ENCODE assay signal across 8 cellular contexts in the genomic region with DNA sequence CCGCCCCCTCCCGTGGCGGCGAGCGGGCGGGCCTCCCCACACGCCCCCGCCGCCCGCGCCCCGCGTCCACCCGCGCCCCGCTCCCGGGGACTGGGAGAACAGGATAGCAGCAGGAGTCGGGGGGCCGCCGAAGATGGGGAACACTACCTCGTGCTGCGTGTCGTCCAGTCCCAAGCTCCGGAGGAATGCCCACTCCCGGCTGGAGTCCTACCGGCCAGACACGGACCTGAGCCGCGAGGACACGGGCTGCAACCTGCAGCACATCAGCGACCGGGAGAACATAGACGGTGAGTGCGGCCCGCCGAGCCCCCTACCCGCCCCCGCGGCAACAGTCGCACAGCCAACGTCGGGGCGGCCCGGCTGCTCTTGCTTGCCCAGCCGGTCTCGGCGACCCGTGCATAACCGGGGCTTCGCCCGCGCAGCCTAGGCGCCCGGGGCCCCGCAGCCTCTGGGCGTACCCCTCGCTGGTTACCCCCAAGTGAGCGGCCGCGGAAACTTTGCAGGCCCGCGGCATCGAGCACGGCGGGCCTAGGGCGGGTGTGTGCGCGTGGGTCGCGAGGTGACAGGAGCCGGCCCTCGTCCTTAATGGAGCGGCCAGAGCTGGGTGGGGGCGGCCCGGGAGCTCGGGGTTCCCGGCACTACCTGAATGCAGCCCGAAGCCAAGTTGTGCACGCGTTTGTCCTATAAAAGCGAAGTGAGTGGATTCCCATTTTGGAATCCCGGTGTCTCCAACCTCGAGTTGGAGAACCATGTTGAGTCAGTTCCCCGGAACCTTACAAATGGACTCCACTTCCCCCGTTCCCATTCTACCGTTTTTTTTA. TPM values are rescaled to one million over a fixed set of nuclear protein-coding genes. Genes with fewer than 3 reads are reported as not detected.
A peak's percentile ranks its signal among the peaks of the same experiment; 100 is the strongest.
DNase-seq lines count a peak whose midpoint lies in the region; ATAC-seq and TF ChIP-seq lines count a peak whose summit lies in the region.

No MANE protein-coding gene starts in this region.

- H3K27me3 ChIP-seq in H9 (ENCODE audit: insufficient read depth, low read length) (no peaks in the 10 kb centered on the region), gastroesophageal sphincter (no peaks in the 10 kb centered on the region), osteoblast (ENCODE audit: insufficient read depth, low read length) (no peaks in the 10 kb centered on the region)

- H4K8ac ChIP-seq in H9 (replicated peaks; ENCODE audit: insufficient read length, low read depth, low read length) = no peak overlapping the region

- peaks cover 6% of the 10 kb centered on the region; the same call in 1 of the 2 replicates for H3K79me2 ChIP-seq in H9 (ENCODE audit: insufficient read depth, low read length)
- H3K79me2 ChIP-seq in osteoblast (ENCODE audit: insufficient read depth, low read length) = peaks cover 86% of the 10 kb centered on the region

- peak overlapping the region; percentile 54 for H3K9ac ChIP-seq in H9 (ENCODE audit: extremely low read depth, insufficient read length, low read length)

- peaks cover 3 to 17% of the 10 kb centered on the region in 2 experiments; a peak in 3 of 5 replicates for H3K9me3 Mint-ChIP-seq in H9

- H3K36me3 Mint-ChIP-seq in H9 (ENCODE audit: insufficient read depth in 1 of 3, low read depth in 3 of 3) = peaks cover 15 to 21% (median 20%) of the 10 kb centered on the region in 3 experiments

- TF ChIP-seq CTCF in H9 (conservative IDR thresholded peaks at IDR 0.05) (no peak), gastroesophageal sphincter (IDR thresholded peaks at IDR 0.05) (peak in 1 of 4 experiments; percentile 22), osteoblast (IDR thresholded peaks at IDR 0.05; ENCODE audit: extremely low read depth, low read depth, low read length) (no peak)

- H2AFZ ChIP-seq in H9 (ENCODE audit: low read length) = no peak overlapping the region
- H2AFZ ChIP-seq in osteoblast (ENCODE audit: low read length) = peak overlapping the region; percentile 64

- H3K4me2 ChIP-seq in H9 (ENCODE audit: insufficient read depth, insufficient read length, low read length) = peak overlapping the region; percentile 59
- peak overlapping the region; percentile 88 for H3K4me2 ChIP-seq in osteoblast (ENCODE audit: insufficient read depth, low read length)

- no peaks in the 10 kb centered on the region for H3K4me1 ChIP-seq in H9 (ENCODE audit: insufficient read depth, low read length)
- peaks cover 17 to 81% (median 32%) of the 10 kb centered on the region in 3 donors for H3K4me1 ChIP-seq in gastroesophageal sphincter
- peaks cover 26% of the 10 kb centered on the region for H3K4me1 ChIP-seq in osteoblast (ENCODE audit: insufficient read depth, low read length)

- H3K36me3 ChIP-seq in gastroesophageal sphincter (no peaks in the 10 kb centered on the region), osteoblast (ENCODE audit: insufficient read depth, low read length) (no peaks in the 10 kb centered on the region)

- H3K4me3 ChIP-seq in gastroesophageal sphincter = peak overlapping the region; percentile 65 to 86
- peak overlapping the region; percentile 84 for H3K4me3 ChIP-seq in osteoblast (ENCODE audit: insufficient read depth, low read length)

- H3K27ac Mint-ChIP-seq in H9 = no peak overlapping the region

- H3K4me1 Mint-ChIP-seq in H9 = peaks cover 29 to 38% of the 10 kb centered on the region in 2 experiments

- TF ChIP-seq POLR2A in gastroesophageal sphincter (IDR thresholded peaks at IDR 0.05) = no peak

- H2BK12ac ChIP-seq in H9 (ENCODE audit: insufficient read length, low read depth, low read length) = no peak overlapping the region

- H3K4me3 Mint-ChIP-seq in H9 = peak overlapping the region; percentile 80 to 89

- no peak for TF ChIP-seq EP300 in gastroesophageal sphincter (IDR thresholded peaks at IDR 0.05)

- no peak overlapping the region for H4K5ac ChIP-seq in H9 (ENCODE audit: insufficient read length, low read depth, low read length)

- no peak overlapping the region for H3K4ac ChIP-seq in H9 (ENCODE audit: low read depth, low read length)

- H3K14ac ChIP-seq in H9 (ENCODE audit: insufficient read depth, low read length) = peak overlapping the region; percentile 89

- H3K56ac ChIP-seq in H9 (ENCODE audit: insufficient read length, low read depth, low read length) = no peak overlapping the region

- no peak overlapping the region for H3K18ac ChIP-seq in H9 (ENCODE audit: insufficient read length, low read depth, low read length)

- H3K23ac ChIP-seq in H9 (ENCODE audit: insufficient read length, low read depth, low read length) = no peak overlapping the region

- no peaks in the 10 kb centered on the region for H4K20me1 ChIP-seq in H9 (ENCODE audit: control insufficient read depth, insufficient read depth, insufficient read length)
- H4K20me1 ChIP-seq in osteoblast (ENCODE audit: insufficient read depth, low read length) = peaks cover 39% of the 10 kb centered on the region

- H3K9me3 ChIP-seq in H9 (ENCODE audit: control insufficient read depth, low read depth, low read length) = no peaks in the 10 kb centered on the region
- no peaks in the 10 kb centered on the region for H3K9me3 ChIP-seq in gastroesophageal sphincter
- no peaks in the 10 kb centered on the region for H3K9me3 ChIP-seq in osteoblast (ENCODE audit: low read depth, low read length)

- no peak overlapping the region for H4K91ac ChIP-seq in H9 (ENCODE audit: insufficient read length, low read depth, low read length)

- H2BK15ac ChIP-seq in H9 (ENCODE audit: low read depth, low read length) = no peak overlapping the region

- H3K23me2 ChIP-seq in H9 (ENCODE audit: insufficient read length, low read depth, low read length, poor library complexity, severe bottlenecking) = no peaks in the 10 kb centered on the region

- peak; percentile 46 for ATAC-seq in gastroesophageal sphincter

- H2BK120ac ChIP-seq in H9 (ENCODE audit: low read depth, low read length, poor library complexity, severe bottlenecking) = no peak overlapping the region

- no peak overlapping the region for H2AK5ac ChIP-seq in H9 (ENCODE audit: insufficient read length, low read length)

- no peak overlapping the region for H2BK20ac ChIP-seq in H9 (ENCODE audit: low read depth, low read length, poor library complexity, severe bottlenecking)

- H3K27me3 Mint-ChIP-seq in H9 (ENCODE audit: low read depth) = no peaks in the 10 kb centered on the region

- DNase-seq in EH (ENCODE audit: low read depth) (peak; percentile 41), H9 (peak; percentile 39), NCI-H2171 (lab: John Stamatoyannopoulos, UW) (peak; percentile 30), activated gamma-delta T cell (lab: John Stamatoyannopoulos, UW) (peak; percentile 27), osteoblast (ENCODE audit: insufficient read length, low spot score, missing footprints) (peak; percentile 86), NCI-H774 (lab: John Stamatoyannopoulos, UW) (no peak), NCI-H2196 (lab: John Stamatoyannopoulos, UW; ENCODE audit: unreplicated experiment) (no peak)

- no peak overlapping the region for H2BK5ac ChIP-seq in H9 (ENCODE audit: insufficient read length, low read length)

- WGBS in H9 (ENCODE audit: extremely low coverage, insufficient read length, low lambda C conversion rate) = no CpG with 5 or more reads among the region's 86 CpGs
- WGBS in gastroesophageal sphincter (ENCODE audit: low coverage in 1 of 2), 2 donors = 0 to 6% methylated on average over 3 to 11 of the region's 86 CpGs

- H3K27ac ChIP-seq in H9 (ENCODE audit: insufficient read length, low read depth, low read length) (no peak overlapping the region), gastroesophageal sphincter (peak overlapping the region in 3 of 4 donors; percentile 90 to 93 (median 93)), osteoblast (ENCODE audit: low read depth, low read length) (peak overlapping the region; percentile 55)

- H3T11ph ChIP-seq in H9 (ENCODE audit: low read length) = no peak overlapping the region

- H3K79me1 ChIP-seq in H9 (ENCODE audit: insufficient read depth, low read depth, low read length, poor library complexity, severe bottlenecking) = no peaks in the 10 kb centered on the region

RNA-seq across cellular contexts. Expression of gene CCNY, which starts 0.8 kb away (rescaled TPM):
- total RNA-seq in H9 (2021) (62.1 and 69.2 TPM in 2 replicates), gastroesophageal sphincter (100 to 1,000 TPM in 1 of 4 donors, 10 to 100 TPM in 3; 35.5 to 106 (median 63.2) TPM), osteoblast (53.2 and 63.9 TPM in 2 replicates)

Comparison
In these comparisons a context has a peak if more than half of its experiments do, and no peak if none do; other contexts are left out.
1. DNase-seq: peak in EH (single experiment), H9 (single experiment), NCI-H2171 (single experiment), activated gamma-delta T cell (single experiment) and osteoblast (single experiment); none in NCI-H774 (single experiment) and NCI-H2196 (single experiment).